24 cellular contexts compared by ENCODE assay signal in genomic region chr1:91161166-91161565, GRCh38.
DNase-seq lines count a peak whose midpoint lies in the region; ATAC-seq, FAIRE-seq and TF ChIP-seq lines count a peak whose summit lies in the region.
"Had no signal": no experiment of that assay in that cellular context is flagged by ENCODE, and none has a peak within 500 bp of the region (broad histone marks: within the 10 kb centered on the region; RNA-seq: fewer than 3 reads in every experiment).

No MANE protein-coding gene starts in this region.

- no peaks in the 10 kb centered on the region for H3K27me3 ChIP-seq in lung (ENCODE audit: control insufficient read depth, insufficient read depth)
- H3K27me3 ChIP-seq in thyroid gland: no peaks in the 10 kb centered on the region
- H3K27me3 ChIP-seq: BLaER1 had no signal

- H3K36me3 ChIP-seq in lung (ENCODE audit: control insufficient read depth in 2 of 2, insufficient read depth in 2 of 2, low read length in 2 of 2): no peaks in the 10 kb centered on the region
- no peaks in the 10 kb centered on the region for H3K36me3 ChIP-seq in thyroid gland
- H3K36me3 ChIP-seq: BLaER1 had no signal

- H3K27ac Mint-ChIP-seq in MCF 10A (ENCODE audit: low read depth, unreplicated experiment): no peak overlapping the region
- H3K27ac Mint-ChIP-seq: B cell; CD14-positive monocyte; CD4-positive, alpha-beta T cell; CD8-positive, alpha-beta memory T cell had no signal

- CTCF ChIA-PET in MCF 10A (lab: Yijun Ruan, JAX): no interaction called here

- TF ChIP-seq CTCF in C4-2B (conservative IDR thresholded peaks at IDR 0.05) (no peak), VCaP (conservative IDR thresholded peaks at IDR 0.05) (no peak), lung (IDR thresholded peaks at IDR 0.05; ENCODE audit: control extremely low read depth, extremely low read depth) (no peak), thyroid gland (IDR thresholded peaks at IDR 0.05) (no peak), MCF 10A (IDR thresholded peaks at IDR 0.05; ENCODE audit: unreplicated experiment) (no peak)

- H3K36me3 Mint-ChIP-seq in MCF 10A (ENCODE audit: insufficient read depth, unreplicated experiment): no peaks in the 10 kb centered on the region
- H3K36me3 Mint-ChIP-seq: CD14-positive monocyte; CD8-positive, alpha-beta memory T cell had no signal

- no peaks in the 10 kb centered on the region for H3K9me3 Mint-ChIP-seq in MCF 10A (ENCODE audit: unreplicated experiment)
- H3K9me3 Mint-ChIP-seq: CD4-positive, alpha-beta T cell; CD8-positive, alpha-beta memory T cell had no signal

- no peak for FAIRE-seq in urothelium cell line (lab: Jason Lieb, UNC)
- FAIRE-seq: A204.1, D721Med, GM12878, GM19239, H54 had no signal

- peak overlapping the region; percentile 61 for H3K27ac ChIP-seq in C4-2B
- peak overlapping the region; percentile 99 for H3K27ac ChIP-seq in VCaP
- no peak overlapping the region for H3K27ac ChIP-seq in lung (ENCODE audit: low read depth in 1 of 2, low read length in 1 of 2)
- H3K27ac ChIP-seq in thyroid gland: peak overlapping the region; percentile 60 to 85 (median 72)
- H3K27ac ChIP-seq: 22Rv1, BLaER1, GM23248 had no signal

- DNase-seq in lung (ENCODE audit: low spot score) (peak; percentile 18), thyroid gland (peak; percentile 62 to 63), MCF 10A (ENCODE audit: unreplicated experiment) (no peak), urothelium cell line (ENCODE audit: low spot score) (no peak), NOMO-1 treated with DMSO at 0.1 percent for 48 hours (lab: John Stamatoyannopoulos, UW; ENCODE audit: unreplicated experiment) (no peak)
- DNase-seq: CD4-positive, alpha-beta T cell; CD8-positive, alpha-beta memory T cell; DMS 273 treated with DMSO at 0.1 percent for 48 hours; DMS79; EL; GDM1; GM23248; HCEC 1CT had no signal

- H3K4me1 Mint-ChIP-seq in MCF 10A (ENCODE audit: insufficient read depth, unreplicated experiment): no peaks in the 10 kb centered on the region

- peaks cover 9% of the 10 kb centered on the region for H3K27me3 Mint-ChIP-seq in MCF 10A (ENCODE audit: insufficient read depth, unreplicated experiment)

- no TSS peak for BruUV-seq in MCF 10A (replicated peaks; lab: Mats Ljungman, UMichigan)

- intact Hi-C loops in thyroid gland (cut with DNase I) (loop anchor here (10.0 kb wide), 1 partner anchor 436 kb away; no protein-coding TSS in a partner anchor), MCF 10A (cut with micrococcal nuclease) (loop anchor here (10.0 kb wide), 1 partner anchor 344 kb away; the partner anchor contains the start of gene CDC7)

- H3K4me1 ChIP-seq in lung (ENCODE audit: control insufficient read depth in 2 of 2, insufficient read depth in 2 of 2, low read length in 2 of 2) (no peaks in the 10 kb centered on the region), thyroid gland (peaks cover 7 to 28% of the 10 kb centered on the region in 2 donors)
- H3K4me1 ChIP-seq: BLaER1 had no signal

- no peaks in the 10 kb centered on the region for H3K9me3 ChIP-seq in lung (ENCODE audit: control insufficient read depth in 2 of 2, insufficient read depth in 1 of 2, low read length in 1 of 2)
- H3K9me3 ChIP-seq in thyroid gland: no peaks in the 10 kb centered on the region
- H3K9me3 ChIP-seq: BLaER1 had no signal

- H3K4me3 ChIP-seq in lung (no peak overlapping the region), thyroid gland (replicated peaks in 1 of 3) (no peak overlapping the region)
- H3K4me3 ChIP-seq: BLaER1, GM12878, GM23248 had no signal

- 69 to 85% methylated on average over 9 of the region's 9 CpGs for WGBS in lung, 2 donors
- 43 to 51% methylated on average over 8 to 9 of the region's 9 CpGs for WGBS in thyroid gland, 2 donors

- no peak for TF ChIP-seq POLR2A in thyroid gland (IDR thresholded peaks at IDR 0.05)

- no peak for ATAC-seq in lung (ENCODE audit: insufficient read depth, low FRiP score)
- ATAC-seq: GM12878 had no signal

- H3K4me3 Mint-ChIP-seq in MCF 10A (ENCODE audit: unreplicated experiment): no peak overlapping the region
- H3K4me3 Mint-ChIP-seq: B cell; CD4-positive, alpha-beta T cell; CD8-positive, alpha-beta memory T cell had no signal

- POLR2A ChIA-PET in MCF 10A (lab: Yijun Ruan, JAX): no interaction called here

Comparison
In these comparisons a context has a peak if more than half of its experiments do, and no peak if none do; other contexts are left out.
1. H3K27ac ChIP-seq: peak in C4-2B (single experiment), VCaP (single experiment) and thyroid gland (3 of 3); none in lung (0 of 2).
2. DNase-seq: peak in lung (single experiment) and thyroid gland (2 of 2); none in MCF 10A (single experiment), urothelium cell line (single experiment) and NOMO-1 treated with DMSO at 0.1 percent for 48 hours (single experiment).